In the genomic region with DNA sequence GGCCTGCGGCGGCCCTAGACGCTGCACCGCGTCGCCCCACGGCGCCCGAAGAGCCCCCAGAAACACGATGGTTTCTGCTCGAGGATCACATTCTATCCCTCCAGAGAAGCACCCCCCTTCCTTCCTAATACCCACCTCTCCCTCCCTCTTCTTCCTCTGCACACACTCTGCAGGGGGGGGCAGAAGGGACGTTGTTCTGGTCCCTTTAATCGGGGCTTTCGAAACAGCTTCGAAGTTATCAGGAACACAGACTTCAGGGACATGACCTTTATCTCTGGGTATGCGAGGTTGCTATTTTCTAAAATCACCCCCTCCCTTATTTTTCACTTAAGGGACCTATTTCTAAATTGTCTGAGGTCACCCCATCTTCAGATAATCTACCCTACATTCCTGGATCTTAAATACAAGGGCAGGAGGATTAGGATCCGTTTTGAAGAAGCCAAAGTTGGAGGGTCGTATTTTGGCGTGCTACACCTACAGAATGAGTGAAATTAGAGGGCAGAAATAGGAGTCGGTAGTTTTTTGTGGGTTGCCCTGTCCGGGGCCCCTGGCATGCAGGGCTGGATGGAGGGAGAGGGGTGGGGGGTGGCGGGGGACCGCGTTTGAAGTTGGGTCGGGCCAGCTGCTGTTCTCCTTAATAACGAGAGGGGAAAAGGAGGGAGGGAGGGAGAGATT, we compare ENCODE assay signal across 8 cellular contexts. TPM values are rescaled to one million over a fixed set of nuclear protein-coding genes. Genes with fewer than 3 reads are reported as not detected.
DNase-seq lines count a peak whose midpoint lies in the region; ATAC-seq and TF ChIP-seq lines count a peak whose summit lies in the region.

No MANE protein-coding gene starts in this region.

- peak overlapping the region; percentile 96 for H3K4me2 ChIP-seq in neural cell (ENCODE audit: low read length)

- ATAC-seq in CD4-positive, CD25-positive, alpha-beta regulatory T cell (ENCODE audit: low read depth in 2 of 2), result no peak
- no peak for ATAC-seq in GM18519 (IDR thresholded peaks at IDR 0.05; ENCODE audit: low FRiP score, unreplicated experiment)
- no peak for ATAC-seq in HG02763 (IDR thresholded peaks at IDR 0.05; ENCODE audit: unreplicated experiment)

- H3K9ac ChIP-seq in endodermal cell (ENCODE audit: extremely low read depth, low read length, poor library complexity, severe bottlenecking) (no peak overlapping the region), neural cell (ENCODE audit: low read length) (peak overlapping the region; percentile 82)

- peak overlapping the region; percentile 91 for H3K4me3 ChIP-seq in CD4-positive, CD25-positive, alpha-beta regulatory T cell (ENCODE audit: low read depth, low read length)
- H3K4me3 ChIP-seq in endodermal cell (ENCODE audit: low read length) (peak overlapping the region; percentile 95), neural cell (ENCODE audit: low read length) (peak overlapping the region; percentile 90)

- no peak for TF ChIP-seq RAD21 in neural cell (conservative IDR thresholded peaks at IDR 0.05)

- TF ChIP-seq CTCF in endodermal cell (conservative IDR thresholded peaks at IDR 0.05) (no peak), neural cell (IDR thresholded peaks at IDR 0.05; ENCODE audit: poor library complexity, severe bottlenecking) (no peak)

- H3F3A ChIP-seq in neural cell (ENCODE audit: insufficient read depth, low read length, poor library complexity, severe bottlenecking), result peaks cover 6% of the 10 kb centered on the region

- peaks cover 18% of the 10 kb centered on the region for H3K36me3 ChIP-seq in CD4-positive, CD25-positive, alpha-beta regulatory T cell (ENCODE audit: control insufficient read depth, insufficient read depth, low read length)
- H3K36me3 ChIP-seq in endodermal cell (ENCODE audit: control insufficient read depth, insufficient read depth, low read length) (peaks cover 10% of the 10 kb centered on the region), neural cell (ENCODE audit: insufficient read depth, low read length) (no peaks in the 10 kb centered on the region)

- H3K9me2 ChIP-seq in neural cell (ENCODE audit: insufficient read depth, low read length), result no peaks in the 10 kb centered on the region

- H3K36me3 Mint-ChIP-seq in CD4-positive, CD25-positive, alpha-beta regulatory T cell, result peaks cover 13% of the 10 kb centered on the region
- H3K36me3 Mint-ChIP-seq in endodermal cell (ENCODE audit: low read depth), result peaks cover 21% of the 10 kb centered on the region

- H2AFZ ChIP-seq in neural cell (ENCODE audit: low read depth, low read length), result no peak overlapping the region

- no peaks in the 10 kb centered on the region for H3K9me3 ChIP-seq in CD4-positive, CD25-positive, alpha-beta regulatory T cell (ENCODE audit: control insufficient read depth in 2 of 2, low read length in 2 of 2)
- no peaks in the 10 kb centered on the region for H3K9me3 ChIP-seq in endodermal cell (ENCODE audit: control insufficient read depth, low read length)
- no peaks in the 10 kb centered on the region for H3K9me3 ChIP-seq in neural cell (ENCODE audit: low read length)

- peaks cover 39% of the 10 kb centered on the region for H3K79me2 ChIP-seq in neural cell (replicated peaks; ENCODE audit: insufficient read depth, low read length)

- DNase-seq in CD4-positive, CD25-positive, alpha-beta regulatory T cell, result peak in 2 of 3 donors; percentile 49 to 64
- DNase-seq in MV-4-11 (lab: John Stamatoyannopoulos, UW) (peak; percentile 25), endodermal cell (no peak), NCI-H1930 (lab: John Stamatoyannopoulos, UW) (no peak), NCI-H2227 (lab: John Stamatoyannopoulos, UW; ENCODE audit: unreplicated experiment) (no peak)

- H4K20me1 ChIP-seq in neural cell (ENCODE audit: insufficient read depth), result no peaks in the 10 kb centered on the region

- H3K27me3 ChIP-seq in CD4-positive, CD25-positive, alpha-beta regulatory T cell (ENCODE audit: control insufficient read depth, insufficient read depth, low read length), result no peaks in the 10 kb centered on the region
- H3K27me3 ChIP-seq in endodermal cell (ENCODE audit: control insufficient read depth, insufficient read depth, low read length, poor library complexity, severe bottlenecking) (peaks cover 56% of the 10 kb centered on the region), neural cell (ENCODE audit: insufficient read depth, low read depth, low read length) (peaks cover 75% of the 10 kb centered on the region)

- TF ChIP-seq EP300 in neural cell (conservative IDR thresholded peaks at IDR 0.05; ENCODE audit: poor library complexity, severe bottlenecking), result no peak

- peak overlapping the region; percentile 96 to 99 (median 98) for H3K27ac Mint-ChIP-seq in CD4-positive, CD25-positive, alpha-beta regulatory T cell
- H3K27ac Mint-ChIP-seq in endodermal cell, result peak overlapping the region; percentile 96

- WGBS in endodermal cell (ENCODE audit: insufficient coverage in 1 of 2, insufficient read length in 1 of 2), 2 experiments, result 0 to 1% methylated on average over 12 to 26 of the region's 26 CpGs

- H3K9me3 Mint-ChIP-seq in CD4-positive, CD25-positive, alpha-beta regulatory T cell, result peaks cover 0 to 3% (median 0%) of the 10 kb centered on the region in 7 donors
- H3K9me3 Mint-ChIP-seq in endodermal cell, result no peaks in the 10 kb centered on the region

- peak overlapping the region; percentile 96 for H3K27ac ChIP-seq in CD4-positive, CD25-positive, alpha-beta regulatory T cell (ENCODE audit: insufficient read depth, low read length, poor library complexity, severe bottlenecking)
- H3K27ac ChIP-seq in endodermal cell (ENCODE audit: low read depth, low read length) (peak overlapping the region; percentile 47), neural cell (ENCODE audit: low read length) (no peak overlapping the region)

- peaks cover 19 to 46% (median 35%) of the 10 kb centered on the region in 4 donors for H3K4me1 Mint-ChIP-seq in CD4-positive, CD25-positive, alpha-beta regulatory T cell
- H3K4me1 Mint-ChIP-seq in endodermal cell, result peaks cover 36% of the 10 kb centered on the region

- peak overlapping the region; percentile 96 to 98 (median 97) for H3K4me3 Mint-ChIP-seq in CD4-positive, CD25-positive, alpha-beta regulatory T cell
- peak overlapping the region; percentile 94 for H3K4me3 Mint-ChIP-seq in endodermal cell

- H3K4me1 ChIP-seq in CD4-positive, CD25-positive, alpha-beta regulatory T cell (ENCODE audit: control insufficient read depth, insufficient read depth, low read length, poor library complexity, severe bottlenecking), result peaks cover 64% of the 10 kb centered on the region
- H3K4me1 ChIP-seq in endodermal cell (ENCODE audit: control insufficient read depth, insufficient read depth, low read length), result peaks cover 13% of the 10 kb centered on the region

- peaks cover 32% of the 10 kb centered on the region for H3K27me3 Mint-ChIP-seq in CD4-positive, CD25-positive, alpha-beta regulatory T cell
- peaks cover 57% of the 10 kb centered on the region for H3K27me3 Mint-ChIP-seq in endodermal cell (ENCODE audit: insufficient read depth)

TF ChIP-seq in neural cell, 6 proteins besides CTCF, POLR2A, EP300 and RAD21:
- no peak for TF ChIP-seq POLR2AphosphoS5 (IDR thresholded peaks at IDR 0.05)
- TF ChIP-seq EZH2 (IDR thresholded peaks at IDR 0.05; ENCODE audit: borderline replicate concordance, insufficient read depth, low read length, poor library complexity, severe bottlenecking), result no peak
- TF ChIP-seq SMC3 (conservative IDR thresholded peaks at IDR 0.05; ENCODE audit: poor library complexity), result no peak
- TF ChIP-seq TAF1 (IDR thresholded peaks at IDR 0.05; ENCODE audit: low read depth), result no peak
- no peak for TF ChIP-seq MXI1 (conservative IDR thresholded peaks at IDR 0.05; ENCODE audit: poor library complexity, severe bottlenecking)
- no peak for TF ChIP-seq REST (IDR thresholded peaks at IDR 0.05; ENCODE audit: borderline replicate concordance)

RNA-seq across cellular contexts. Expression of gene CCND2, which starts 0.4 kb away (rescaled TPM):
- total RNA-seq in CD4-positive, CD25-positive, alpha-beta regulatory T cell, result 206 TPM
- polyA plus RNA-seq in CD4-positive, CD25-positive, alpha-beta regulatory T cell, result 10 to 100 TPM; 51.8 to 67.1 (median 62.9) TPM
- total RNA-seq in endodermal cell, result 100 to 1,000 TPM; 286 to 362 TPM
- 86.6 TPM for polyA plus RNA-seq in endodermal cell (2013, experiment 1 of 2)
- polyA plus RNA-seq in endodermal cell (2013, experiment 2 of 2), result 81.3 TPM
- 13.7 and 16.9 TPM in 2 replicates for polyA plus RNA-seq in neural cell
- 36.7 and 39.2 TPM in 2 replicates for polyA minus RNA-seq in neural cell

RNA-seq across cellular contexts. Expression of gene TIGAR, which starts 47.9 kb away (rescaled TPM):
- total RNA-seq in CD4-positive, CD25-positive, alpha-beta regulatory T cell, result 13.3 TPM
- 1 to 10 TPM; 2.1 to 7.1 (median 5.6) TPM for polyA plus RNA-seq in CD4-positive, CD25-positive, alpha-beta regulatory T cell
- 10 to 100 TPM; 19.2 to 41.3 TPM for total RNA-seq in endodermal cell
- 7.7 TPM for polyA plus RNA-seq in endodermal cell (2013, experiment 1 of 2)
- 8.9 TPM for polyA plus RNA-seq in endodermal cell (2013, experiment 2 of 2)
- polyA plus RNA-seq in neural cell, result 9.0 and 10.0 TPM in 2 replicates
- polyA minus RNA-seq in neural cell, result 8.3 and 9.5 TPM in 2 replicates

Comparison
In these comparisons a context has a peak if more than half of its experiments do, and no peak if none do; other contexts are left out.
1. DNase-seq: peak in CD4-positive, CD25-positive, alpha-beta regulatory T cell (2 of 3) and MV-4-11 (single experiment); none in endodermal cell (single experiment), NCI-H1930 (0 of 2) and NCI-H2227 (single experiment).
2. Peak in every context shown above with its lines, with median percentiles within 50 percentile points of each other: H3K4me3 ChIP-seq.